Comparison of ENCODE assay signal across 8 cellular contexts in the genomic region with DNA sequence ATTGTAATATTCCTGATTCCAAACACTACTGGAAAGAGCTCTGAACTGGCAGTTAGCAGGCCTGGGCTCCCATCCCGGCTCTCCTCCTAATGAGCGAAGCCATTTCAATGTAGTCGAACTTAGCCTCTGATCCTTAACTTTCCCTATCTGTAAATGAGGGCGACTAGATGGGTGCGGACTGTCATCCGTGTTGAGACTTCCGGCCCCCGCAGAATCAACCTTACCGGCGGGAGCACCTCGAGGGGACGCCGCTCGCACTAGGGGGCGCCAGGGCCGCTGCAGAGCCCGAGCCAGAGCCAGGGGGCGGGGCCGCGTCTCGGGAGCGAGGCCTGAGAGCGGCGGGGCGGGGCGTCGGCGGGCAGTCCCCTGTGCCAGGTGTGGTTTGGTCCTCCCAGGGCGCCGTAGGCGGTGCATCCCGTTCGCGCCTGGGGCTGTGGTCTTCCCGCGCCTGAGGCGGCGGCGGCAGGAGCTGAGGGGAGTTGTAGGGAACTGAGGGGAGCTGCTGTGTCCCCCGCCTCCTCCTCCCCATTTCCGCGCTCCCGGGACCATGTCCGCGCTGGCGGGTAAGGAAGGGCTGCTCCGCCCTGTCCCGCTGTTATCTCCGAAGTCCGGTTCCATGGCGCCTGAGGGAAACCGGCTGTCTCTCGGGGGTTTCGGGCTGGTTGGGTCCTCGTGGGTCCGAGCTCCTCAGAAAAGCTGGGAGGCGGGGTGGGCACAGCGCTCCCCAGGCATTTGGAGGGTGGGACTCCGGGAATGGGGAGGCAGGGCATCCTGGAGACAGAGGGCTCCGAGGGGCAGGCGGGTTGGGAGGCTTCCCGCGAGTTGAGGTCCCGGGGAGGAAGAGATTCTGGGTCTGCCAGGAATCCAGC. TPM values are rescaled to one million over a fixed set of nuclear protein-coding genes. Genes with fewer than 3 reads are reported as not detected.
A peak's percentile ranks its signal among the peaks of the same experiment; 100 is the strongest.
DNase-seq lines count a peak whose midpoint lies in the region; ATAC-seq and TF ChIP-seq lines count a peak whose summit lies in the region.

Gene LIMK2, plus strand, starts transcription at position 437 of the 869 bp plus-strand sequence. Its CDS starts 111 bp downstream, at position 548.

- peaks cover 3% of the 10 kb centered on the region; the same call in 1 of the 2 replicates for H3F3A ChIP-seq in GM23338 (replicated peaks; ENCODE audit: low read depth)

- H2AFZ ChIP-seq in GM23338, result peak within 1 kb of the TSS; percentile 99

- H3K36me3 ChIP-seq in GM23338 (ENCODE audit: insufficient read depth), result peaks cover 6% of the 10 kb centered on the region; the same call in 1 of the 2 replicates

- H3K27ac Mint-ChIP-seq in GM23338 (peak within 1 kb of the TSS; percentile 67), naive B cell (peak within 1 kb of the TSS; percentile 76 to 97 (median 92))
- H3K27ac Mint-ChIP-seq in activated T-helper 1 cell treated with anti-CD3 and anti-CD28 coated beads, Interleukin-12 subunit alpha, Interleukin-12 subunit beta, Interleukin-2, Interleukin-4 antibody, amounts not matched to agents 30 ng/mL and 10 ng/mL and 1 ng/mL, durations not matched to agents 14 hours and 24 hours and 36 hours, result peak within 1 kb of the TSS; percentile 83
- H3K27ac Mint-ChIP-seq in stimulated activated memory B cell treated with anti-CD40 and anti-IgM and Interleukin-4, amounts not matched to agents 10 μg/mL and 1 μg/mL and 100 μg/mL, for 72 hours, result peak within 1 kb of the TSS; percentile 84

- H3K4me1 ChIP-seq in GM23338 (ENCODE audit: insufficient read depth), result peaks cover 19% of the 10 kb centered on the region

- peaks cover 10% of the 10 kb centered on the region; the same call in 2 of the 3 replicates for H3K36me3 Mint-ChIP-seq in GM23338 (ENCODE audit: low read depth)
- H3K36me3 Mint-ChIP-seq in activated T-helper 1 cell treated with anti-CD3 and anti-CD28 coated beads, Interleukin-12 subunit alpha, Interleukin-12 subunit beta, Interleukin-2, Interleukin-4 antibody, amounts not matched to agents 30 ng/mL and 10 ng/mL and 1 ng/mL, durations not matched to agents 14 hours and 24 hours and 36 hours (ENCODE audit: low read depth), result peaks cover 15% of the 10 kb centered on the region
- H3K36me3 Mint-ChIP-seq in naive B cell, result no peaks in the 10 kb centered on the region
- no peaks in the 10 kb centered on the region for H3K36me3 Mint-ChIP-seq in stimulated activated memory B cell treated with anti-CD40 and anti-IgM and Interleukin-4, amounts not matched to agents 10 μg/mL and 1 μg/mL and 100 μg/mL, for 72 hours

- H3K27me3 Mint-ChIP-seq in GM23338 (ENCODE audit: insufficient read depth, low read depth, poor library complexity) (no peaks in the 10 kb centered on the region), naive B cell (no peaks in the 10 kb centered on the region)
- no peaks in the 10 kb centered on the region for H3K27me3 Mint-ChIP-seq in activated T-helper 1 cell treated with anti-CD3 and anti-CD28 coated beads, Interleukin-12 subunit alpha, Interleukin-12 subunit beta, Interleukin-2, Interleukin-4 antibody, amounts not matched to agents 30 ng/mL and 10 ng/mL and 1 ng/mL, durations not matched to agents 14 hours and 24 hours and 36 hours (ENCODE audit: insufficient read depth)
- H3K27me3 Mint-ChIP-seq in stimulated activated memory B cell treated with anti-CD40 and anti-IgM and Interleukin-4, amounts not matched to agents 10 μg/mL and 1 μg/mL and 100 μg/mL, for 72 hours, result no peaks in the 10 kb centered on the region

- H3K4me1 Mint-ChIP-seq in GM23338, result peaks cover 21% of the 10 kb centered on the region
- H3K4me1 Mint-ChIP-seq in activated T-helper 1 cell treated with anti-CD3 and anti-CD28 coated beads, Interleukin-12 subunit alpha, Interleukin-12 subunit beta, Interleukin-2, Interleukin-4 antibody, amounts not matched to agents 30 ng/mL and 10 ng/mL and 1 ng/mL, durations not matched to agents 14 hours and 24 hours and 36 hours (ENCODE audit: low read depth), result peaks cover 54% of the 10 kb centered on the region
- peaks cover 27 to 47% (median 34%) of the 10 kb centered on the region in 3 donors for H3K4me1 Mint-ChIP-seq in naive B cell
- H3K4me1 Mint-ChIP-seq in stimulated activated memory B cell treated with anti-CD40 and anti-IgM and Interleukin-4, amounts not matched to agents 10 μg/mL and 1 μg/mL and 100 μg/mL, for 72 hours, result peaks cover 35% of the 10 kb centered on the region

- H3K4me3 ChIP-seq in GM23338, result peak within 1 kb of the TSS; percentile 97

- H3K9me3 Mint-ChIP-seq in GM23338 (no peaks in the 10 kb centered on the region), naive B cell (no peaks in the 10 kb centered on the region)
- H3K9me3 Mint-ChIP-seq in activated T-helper 1 cell treated with anti-CD3 and anti-CD28 coated beads, Interleukin-12 subunit alpha, Interleukin-12 subunit beta, Interleukin-2, Interleukin-4 antibody, amounts not matched to agents 30 ng/mL and 10 ng/mL and 1 ng/mL, durations not matched to agents 14 hours and 24 hours and 36 hours, result no peaks in the 10 kb centered on the region
- H3K9me3 Mint-ChIP-seq in stimulated activated memory B cell treated with anti-CD40 and anti-IgM and Interleukin-4, amounts not matched to agents 10 μg/mL and 1 μg/mL and 100 μg/mL, for 72 hours, result no peaks in the 10 kb centered on the region

- H3K4me2 ChIP-seq in GM23338, result peak within 1 kb of the TSS; percentile 89

- peaks cover 45% of the 10 kb centered on the region for H3K79me2 ChIP-seq in GM23338 (replicated peaks; ENCODE audit: insufficient read depth)

- DNase-seq in Daoy (ENCODE audit: low read depth) (peak; percentile 95), GM23338 (ENCODE audit: low spot score) (peak; percentile 98), RPMI7951 (ENCODE audit: low read depth) (peak; percentile 77), fibroblast of gingiva (ENCODE audit: low read depth) (peak; percentile 73), naive B cell (peak; percentile 96)
- DNase-seq in activated T-helper 1 cell treated with anti-CD3 and anti-CD28 coated beads, Interleukin-12 subunit alpha, Interleukin-12 subunit beta, Interleukin-2, Interleukin-4 antibody, amounts not matched to agents 30 ng/mL and 10 ng/mL and 1 ng/mL, durations not matched to agents 14 hours and 24 hours and 36 hours (ENCODE audit: low spot score), result peak; percentile 95

- H3K9me2 ChIP-seq in GM23338 (ENCODE audit: insufficient read depth), result no peaks in the 10 kb centered on the region

- peak within 1 kb of the TSS; percentile 87 for H3K27ac ChIP-seq in GM23338 (ENCODE audit: low read depth)

- H3K4me3 Mint-ChIP-seq in GM23338 (peak within 1 kb of the TSS; percentile 89), naive B cell (peak within 1 kb of the TSS; percentile 85 to 95 (median 91))
- peak within 1 kb of the TSS; percentile 89 for H3K4me3 Mint-ChIP-seq in activated T-helper 1 cell treated with anti-CD3 and anti-CD28 coated beads, Interleukin-12 subunit alpha, Interleukin-12 subunit beta, Interleukin-2, Interleukin-4 antibody, amounts not matched to agents 30 ng/mL and 10 ng/mL and 1 ng/mL, durations not matched to agents 14 hours and 24 hours and 36 hours
- H3K4me3 Mint-ChIP-seq in stimulated activated memory B cell treated with anti-CD40 and anti-IgM and Interleukin-4, amounts not matched to agents 10 μg/mL and 1 μg/mL and 100 μg/mL, for 72 hours, result peak within 1 kb of the TSS; percentile 91

- H3K27me3 ChIP-seq in GM23338 (ENCODE audit: insufficient read depth), result no peaks in the 10 kb centered on the region

- ATAC-seq in GM23338, result peak; percentile 94
- peak; percentile 98 to 99 for ATAC-seq in naive B cell (ENCODE audit: low read depth in 2 of 2)
- peak; percentile 99 for ATAC-seq in stimulated activated memory B cell treated with anti-CD40 and anti-IgM and Interleukin-4, amounts not matched to agents 10 μg/mL and 1 μg/mL and 100 μg/mL, for 72 hours

- peaks cover 11% of the 10 kb centered on the region for H4K20me1 ChIP-seq in GM23338 (replicated peaks; ENCODE audit: insufficient read depth)

- peak; percentile 73 to 90 for TF ChIP-seq CTCF in GM23338 (conservative IDR thresholded peaks at IDR 0.05; ENCODE audit: low read depth in 2 of 2)
- peak; percentile 88 for TF ChIP-seq CTCF in LNCAP (IDR thresholded peaks at IDR 0.05)

- intact Hi-C loops in activated T-helper 1 cell treated with anti-CD3 and anti-CD28 coated beads, Interleukin-12 subunit alpha, Interleukin-12 subunit beta, Interleukin-2, Interleukin-4 antibody, amounts not matched to agents 30 ng/mL and 10 ng/mL and 1 ng/mL, durations not matched to agents 14 hours and 24 hours and 36 hours (cut with micrococcal nuclease), result loop anchor here (1.0 to 10.0 kb wide), 11 partner anchors 17 to 547 kb away; partner anchors contain the start of genes DUSP18, MORC2, PIK3IP1 and PRR14L

TF ChIP-seq in GM23338, 12 proteins besides CTCF, POLR2A, EP300 and RAD21 (continues in another document):
- 0 out of 2 replicates have a peak, but pooled peaks have one; percentile 18 for TF ChIP-seq CREB1 (CRISPR knock-in tag; IDR thresholded peaks at IDR 0.05; ENCODE audit: low read depth)

RNA-seq across cellular contexts. Expression of gene LIMK2, which starts in this region (rescaled TPM):
- 20.7 and 25.1 TPM in 2 replicates for total RNA-seq in Daoy (2014; rRNA removed; shearing (Covaris generic))
- 35.5 and 39.8 TPM in 2 replicates for total RNA-seq in GM23338 (2014; rRNA removed; shearing (Covaris generic))
- polyA plus RNA-seq in GM23338 (2016; fragmentation: Nextera tagmentation; extraction: Ambion mirVana) (12.5 and 14.9 TPM in 2 replicates), naive B cell (ENCODE audit: low read depth in 6 of 6) (10 to 100 TPM in 1 of 6 donors, 1 to 10 TPM in 5; 5.6 to 16.7 (median 9.2) TPM)
- 8.7 TPM in 2 replicates for total RNA-seq in RPMI7951 (2014; rRNA removed; shearing (Covaris generic))
- 39.8 and 40.7 TPM in 2 replicates for total RNA-seq in activated T-helper 1 cell treated with anti-CD3 and anti-CD28 coated beads, Interleukin-12 subunit alpha, Interleukin-12 subunit beta, Interleukin-2, Interleukin-4 antibody, amounts not matched to agents 30 ng/mL and 10 ng/mL and 1 ng/mL, durations not matched to agents 14 hours and 24 hours and 36 hours

Comparison
In these comparisons a context has a peak if more than half of its experiments do, and no peak if none do; other contexts are left out.
1. Peak in every context shown above with its lines: DNase-seq, ATAC-seq, H3K4me3 ChIP-seq and H3K27ac ChIP-seq.